11 cellular contexts compared by ENCODE assay signal in genomic region chr1:12172959-12173358, GRCh38. TPM values are rescaled to one million over a fixed set of nuclear protein-coding genes. Genes with fewer than 3 reads are reported as not detected.
DNase-seq lines count a peak whose midpoint lies in the region; ATAC-seq and TF ChIP-seq lines count a peak whose summit lies in the region.
"Had no signal": no experiment of that assay in that cellular context is flagged by ENCODE, and none has a peak within 500 bp of the region (broad histone marks: within the 10 kb centered on the region; RNA-seq: fewer than 3 reads in every experiment).

No MANE protein-coding gene starts in this region.

- intact Hi-C loops in CD8-positive, alpha-beta T cell (cut with DNase I, micrococcal nuclease), result loop anchor here in 1 of 2 experiments (1.0 to 2.0 kb wide), 2 partner anchors 12 to 16 kb away; no protein-coding TSS in a partner anchor
- intact Hi-C loops in activated B cell treated with CpG ODN at 0.5 μM for 24 hours (cut with micrococcal nuclease), result no loop called here
- intact Hi-C loops in esophagus squamous epithelium (cut with DNase I), result no loop called here
- intact Hi-C loops in gastrocnemius medialis (cut with DNase I; ENCODE audit: low total_unique reads), result no loop called here

- WGBS in esophagus squamous epithelium, 2 donors, result 79 to 80% methylated on average over 2 of the region's 2 CpGs

- H3K4me1 ChIP-seq in CD8-positive, alpha-beta T cell (ENCODE audit: insufficient read depth, low read length), result peaks cover 82% of the 10 kb centered on the region
- H3K4me1 ChIP-seq in esophagus squamous epithelium (peaks cover 20 to 100% (median 43%) of the 10 kb centered on the region in 3 donors), gastrocnemius medialis (peaks cover 21 to 55% of the 10 kb centered on the region in 2 donors)
- H3K4me1 ChIP-seq: HAP-1 had no signal

- H3K4me3 ChIP-seq in CD8-positive, alpha-beta T cell (ENCODE audit: low read depth, low read length), result peak overlapping the region; percentile 5
- H3K4me3 ChIP-seq in esophagus squamous epithelium (peak overlapping the region in 1 of 4 donors; percentile 23), gastrocnemius medialis (no peak overlapping the region)
- H3K4me3 ChIP-seq: HAP-1, thoracic aorta had no signal

- peaks cover 84% of the 10 kb centered on the region for H3K4me1 Mint-ChIP-seq in CD8-positive, alpha-beta T cell (ENCODE audit: low read depth)
- peaks cover 90% of the 10 kb centered on the region for H3K4me1 Mint-ChIP-seq in activated B cell treated with CpG ODN at 0.5 μM for 24 hours

- H3K36me3 Mint-ChIP-seq in CD8-positive, alpha-beta T cell, result peaks cover 7% of the 10 kb centered on the region
- peaks cover 44% of the 10 kb centered on the region for H3K36me3 Mint-ChIP-seq in activated B cell treated with CpG ODN at 0.5 μM for 24 hours (ENCODE audit: low read depth)

- H3K27me3 ChIP-seq in CD8-positive, alpha-beta T cell (ENCODE audit: insufficient read depth, low read length), result no peaks in the 10 kb centered on the region
- H3K27me3 ChIP-seq in esophagus squamous epithelium, result peaks cover 0 to 29% (median 0%) of the 10 kb centered on the region in 4 donors
- no peaks in the 10 kb centered on the region for H3K27me3 ChIP-seq in gastrocnemius medialis

- CTCF ChIA-PET in CD8-positive, alpha-beta T cell (lab: Charles Lee), result interaction anchor here (1.0 to 13.7 kb wide), 4 partner anchors 18 to 49 kb away, joined by 3 to 155 read pairs (median 4); no protein-coding TSS in a partner anchor
- CTCF ChIA-PET in activated B cell treated with CpG ODN at 0.5 μM for 24 hours (lab: Charles Lee), result interaction anchor here (1.5 to 8.2 kb wide), 2 partner anchors 24 to 48 kb away, joined by 3 to 36 read pairs; no protein-coding TSS in a partner anchor

- TF ChIP-seq CTCF in CD8-positive, alpha-beta T cell (IDR thresholded peaks at IDR 0.05), result no peak
- TF ChIP-seq CTCF in activated B cell treated with CpG ODN at 0.5 μM for 24 hours (IDR thresholded peaks at IDR 0.05) (no peak), esophagus squamous epithelium (IDR thresholded peaks at IDR 0.05) (no peak), gastrocnemius medialis (IDR thresholded peaks at IDR 0.05 in 4 of 5, conservative IDR thresholded peaks at IDR 0.05 in 1 of 5) (no peak)

- no peak overlapping the region for H3K4me3 Mint-ChIP-seq in CD8-positive, alpha-beta T cell
- no peak overlapping the region for H3K4me3 Mint-ChIP-seq in activated B cell treated with CpG ODN at 0.5 μM for 24 hours

- no peaks in the 10 kb centered on the region for H3K27me3 Mint-ChIP-seq in CD8-positive, alpha-beta T cell (ENCODE audit: low read depth)
- no peaks in the 10 kb centered on the region for H3K27me3 Mint-ChIP-seq in activated B cell treated with CpG ODN at 0.5 μM for 24 hours

- H3K9me3 Mint-ChIP-seq in CD8-positive, alpha-beta T cell, result peaks cover 3% of the 10 kb centered on the region
- H3K9me3 Mint-ChIP-seq in activated B cell treated with CpG ODN at 0.5 μM for 24 hours, result no peaks in the 10 kb centered on the region

- no peaks in the 10 kb centered on the region for H3K9me3 ChIP-seq in CD8-positive, alpha-beta T cell (ENCODE audit: low read length)
- H3K9me3 ChIP-seq in esophagus squamous epithelium (no peaks in the 10 kb centered on the region), gastrocnemius medialis (no peaks in the 10 kb centered on the region)
- H3K9me3 ChIP-seq: HAP-1, thoracic aorta had no signal

- DNase-seq in CD8-positive, alpha-beta T cell, result no peak
- DNase-seq in activated B cell treated with CpG ODN at 0.5 μM for 24 hours, result no peak
- no peak for DNase-seq in esophagus squamous epithelium (lab: John Stamatoyannopoulos, UW)
- no peak for DNase-seq in gastrocnemius medialis
- DNase-seq in OCI-M2 (lab: John Stamatoyannopoulos, UW; ENCODE audit: unreplicated experiment), result no peak
- DNase-seq in NK-92 treated with Interleukin-12 subunit alpha and Interleukin-12 subunit beta, amount 100 ng/mL, for 24 hours (lab: John Stamatoyannopoulos, UW), result no peak
- no peak for DNase-seq in stimulated activated CD4-positive, alpha-beta T cell treated with anti-CD3 and anti-CD28 coated beads, Interleukin-12 subunit alpha, Interleukin-12 subunit beta, amount 100 ng/mL, for 4 hours

- peak overlapping the region; percentile 85 for H3K27ac ChIP-seq in CD8-positive, alpha-beta T cell (ENCODE audit: low read depth, low read length)
- peak overlapping the region; percentile 63 to 89 (median 81) for H3K27ac ChIP-seq in esophagus squamous epithelium
- peak overlapping the region; percentile 57 to 85 (median 78) for H3K27ac ChIP-seq in gastrocnemius medialis
- H3K27ac ChIP-seq: RWPE1 had no signal

- in situ Hi-C loops in gastrocnemius medialis (cut with MboI; ENCODE audit: low sequenced_read_pairs in 4 of 4), result no loop called here

- POLR2A ChIA-PET in CD8-positive, alpha-beta T cell (lab: Charles Lee), result interaction anchor here (0.7 to 1.1 kb wide), 2 partner anchors 21 to 265 kb away, joined by 3 to 7 read pairs; no protein-coding TSS in a partner anchor
- POLR2A ChIA-PET in activated B cell treated with CpG ODN at 0.5 μM for 24 hours (lab: Charles Lee), result interaction anchor here (0.5 to 1.8 kb wide), 7 partner anchors 10 to 1595 kb away, joined by 3 to 5 read pairs (median 3); partner anchors contain the start of gene MIIP

- TF ChIP-seq POLR2A in esophagus squamous epithelium (IDR thresholded peaks at IDR 0.05) (no peak), gastrocnemius medialis (IDR thresholded peaks at IDR 0.05) (no peak)

- no peaks in the 10 kb centered on the region for H3K36me3 ChIP-seq in CD8-positive, alpha-beta T cell (ENCODE audit: insufficient read depth, low read length)
- H3K36me3 ChIP-seq in esophagus squamous epithelium (no peaks in the 10 kb centered on the region), gastrocnemius medialis (no peaks in the 10 kb centered on the region)
- H3K36me3 ChIP-seq: HAP-1, thoracic aorta had no signal

- ATAC-seq in CD8-positive, alpha-beta T cell, result no peak
- ATAC-seq in activated B cell treated with CpG ODN at 0.5 μM for 24 hours (ENCODE audit: low read depth) (no peak), gastrocnemius medialis (no peak), HG02938 (IDR thresholded peaks at IDR 0.05; ENCODE audit: unreplicated experiment) (no peak)

- peak overlapping the region; percentile 98 for H3K27ac Mint-ChIP-seq in CD8-positive, alpha-beta T cell
- peak overlapping the region; percentile 83 for H3K27ac Mint-ChIP-seq in activated B cell treated with CpG ODN at 0.5 μM for 24 hours

RNA-seq across cellular contexts. Expression of gene TNFRSF1B, which starts 6.2 kb away (rescaled TPM):
- total RNA-seq in CD8-positive, alpha-beta T cell, result 100 to 1,000 TPM in 1 of 2 experiments, 10 to 100 TPM in 1; 82.6 to 100 TPM
- total RNA-seq in activated B cell treated with CpG ODN at 0.5 μM for 24 hours, result 89.0 and 98.6 TPM in 2 replicates
- total RNA-seq in esophagus squamous epithelium, result 10 to 100 TPM in 2 of 4 donors, 1 to 10 TPM in 2; 2.1 to 17.5 (median 10.3) TPM
- 10 to 100 TPM; 14.0 to 29.5 (median 18.8) TPM for total RNA-seq in gastrocnemius medialis

RNA-seq across cellular contexts. Expression of gene VPS13D, which starts 56.9 kb away (rescaled TPM):
- total RNA-seq in CD8-positive, alpha-beta T cell, result 10 to 100 TPM; 55.8 to 58.7 TPM
- total RNA-seq in activated B cell treated with CpG ODN at 0.5 μM for 24 hours (52.6 and 64.5 TPM in 2 replicates), esophagus squamous epithelium (100 to 1,000 TPM in 1 of 4 donors, 10 to 100 TPM in 3; 42.5 to 103 (median 59.8) TPM), gastrocnemius medialis (10 to 100 TPM; 60.9 to 91.6 (median 71.6) TPM)
